10 cellular contexts compared by ENCODE assay signal in the genomic region with DNA sequence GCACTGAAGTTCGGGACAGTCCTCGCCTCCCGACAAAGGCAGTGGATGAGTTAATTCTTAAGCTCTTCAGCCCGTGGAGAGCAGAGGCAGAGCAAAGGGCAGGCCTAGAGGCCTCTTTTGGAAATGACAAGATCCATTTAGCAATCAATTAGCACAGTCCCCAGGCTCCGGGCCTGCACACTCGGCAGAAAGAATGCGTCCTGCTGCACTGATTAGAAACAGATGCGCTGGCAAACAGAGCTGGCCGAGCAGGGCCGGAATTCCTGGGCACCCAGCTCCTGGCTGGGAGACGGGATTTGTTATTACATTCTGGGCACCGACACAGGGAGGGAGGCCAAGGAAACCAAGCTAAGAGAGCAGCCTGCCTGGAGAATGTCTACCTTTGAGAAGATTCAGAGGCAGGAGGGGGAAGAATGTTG.
DNase-seq lines count a peak whose midpoint lies in the region; ATAC-seq and TF ChIP-seq lines count a peak whose summit lies in the region.
"Had no signal": no experiment of that assay in that cellular context is flagged by ENCODE, and none has a peak within 500 bp of the region (broad histone marks: within the 10 kb centered on the region; RNA-seq: fewer than 3 reads in every experiment).

No MANE protein-coding gene starts in this region.

- DNase-seq in LNCaP clone FGC (ENCODE audit: low read depth) (peak; percentile 13), lower lobe of right lung (peak; percentile 53), thoracic aorta (ENCODE audit: low spot score) (peak; percentile 78)
- DNase-seq in stimulated activated CD4-positive, alpha-beta T cell treated with anti-CD3 and anti-CD28 coated beads, Interleukin-12 subunit alpha, Interleukin-12 subunit beta, amount 100 ng/mL, for 4 hours, result no peak
- DNase-seq in activated CD8-positive, alpha-beta memory T cell treated with anti-CD3 and anti-CD28 coated beads for 24 hours, result no peak
- DNase-seq: naive thymus-derived CD4-positive, alpha-beta T cell; NCI-H1105 treated with DMSO at 0.1 percent for 48 hours had no signal

- TF ChIP-seq CTCF in LNCaP clone FGC (IDR thresholded peaks at IDR 0.05; ENCODE audit: control insufficient read depth, extremely low read depth, insufficient read depth), result no peak
- TF ChIP-seq CTCF in lower lobe of right lung (IDR thresholded peaks at IDR 0.05), result no peak
- TF ChIP-seq CTCF in thoracic aorta (IDR thresholded peaks at IDR 0.05), result peak; percentile 28

- WGBS in ectodermal cell, 2 experiments, result 30 to 31% methylated on average over 12 of the region's 12 CpGs

- H3K9me3 ChIP-seq in ectodermal cell (ENCODE audit: control insufficient read depth, low read length) (no peaks in the 10 kb centered on the region), lower lobe of right lung (no peaks in the 10 kb centered on the region), thoracic aorta (no peaks in the 10 kb centered on the region)

- H3K4me1 ChIP-seq in ectodermal cell (ENCODE audit: control insufficient read depth, insufficient read depth, low read length) (peaks cover 4% of the 10 kb centered on the region), lower lobe of right lung (peaks cover 4% of the 10 kb centered on the region), thoracic aorta (ENCODE audit: control insufficient read depth in 1 of 2, low read depth in 2 of 2) (peaks cover 31 to 65% of the 10 kb centered on the region in 2 donors)

- H3K27ac ChIP-seq in ectodermal cell (ENCODE audit: insufficient read depth, low read depth, low read length, poor library complexity, severe bottlenecking) (peak overlapping the region; percentile 30), lower lobe of right lung (no peak overlapping the region), thoracic aorta (peak overlapping the region; percentile 69 to 73)

- H3K27me3 ChIP-seq in ectodermal cell (ENCODE audit: control insufficient read depth, insufficient read depth, low read length, poor library complexity, severe bottlenecking), result no peaks in the 10 kb centered on the region
- H3K27me3 ChIP-seq in lower lobe of right lung (ENCODE audit: low read depth), result no peaks in the 10 kb centered on the region
- no peaks in the 10 kb centered on the region for H3K27me3 ChIP-seq in thoracic aorta (replicated peaks; ENCODE audit: insufficient read depth)

- intact Hi-C loops in lower lobe of right lung (cut with DNase I), result no loop called here

- H3K4me3 ChIP-seq in LNCaP clone FGC (ENCODE audit: low read depth, low read length) (no peak overlapping the region), ectodermal cell (ENCODE audit: insufficient read depth, low read depth, low read length) (no peak overlapping the region), lower lobe of right lung (no peak overlapping the region), thoracic aorta (no peak overlapping the region)

- ATAC-seq in lower lobe of right lung (peak; percentile 59 to 71), thoracic aorta (ENCODE audit: insufficient number of reproducible peaks, low FRiP score, low read depth) (peak; percentile 70), GM19023 (IDR thresholded peaks at IDR 0.05; ENCODE audit: unreplicated experiment) (no peak), GM21447 (IDR thresholded peaks at IDR 0.05; ENCODE audit: unreplicated experiment) (no peak)
- ATAC-seq: naive thymus-derived CD4-positive, alpha-beta T cell had no signal

- H3K36me3 ChIP-seq in ectodermal cell (ENCODE audit: control insufficient read depth, insufficient read depth, low read length) (no peaks in the 10 kb centered on the region), lower lobe of right lung (no peaks in the 10 kb centered on the region), thoracic aorta (no peaks in the 10 kb centered on the region)

Comparison
In these comparisons a context has a peak if more than half of its experiments do, and no peak if none do; other contexts are left out.
1. DNase-seq: peak in LNCaP clone FGC (single experiment), lower lobe of right lung (single experiment) and thoracic aorta (single experiment); none in stimulated activated CD4-positive, alpha-beta T cell treated with anti-CD3 and anti-CD28 coated beads, Interleukin-12 subunit alpha, Interleukin-12 subunit beta, amount 100 ng/mL, for 4 hours (single experiment) and activated CD8-positive, alpha-beta memory T cell treated with anti-CD3 and anti-CD28 coated beads for 24 hours (single experiment).
2. ATAC-seq: peak in lower lobe of right lung (2 of 2) and thoracic aorta (single experiment); none in GM19023 (single experiment) and GM21447 (single experiment).